In genomic region chr2:100781523-100782375, GRCh38 we compare ENCODE assay signal across 15 cellular contexts. TPM values are rescaled to one million over a fixed set of nuclear protein-coding genes. Genes with fewer than 3 reads are reported as not detected.
DNase-seq lines count a peak whose midpoint lies in the region; ATAC-seq and TF ChIP-seq lines count a peak whose summit lies in the region.
"Had no signal": no experiment of that assay in that cellular context is flagged by ENCODE, and none has a peak within 500 bp of the region (broad histone marks: within the 10 kb centered on the region; RNA-seq: fewer than 3 reads in every experiment).

No MANE protein-coding gene starts in this region.

- BruUV-seq in Caco-2 (replicated peaks; lab: Mats Ljungman, UMichigan) (no TSS peak), Panc1 (replicated peaks; lab: Mats Ljungman, UMichigan) (no TSS peak)

- ATAC-seq in Panc1 (no peak), T-helper 17 cell (no peak)

- no peaks in the 10 kb centered on the region for H4K20me1 ChIP-seq in neural progenitor cell (ENCODE audit: low read depth)

- H3F3A ChIP-seq in neural progenitor cell (ENCODE audit: low read depth): no peaks in the 10 kb centered on the region

- H3K9ac ChIP-seq in neural progenitor cell: no peak overlapping the region

- no peaks in the 10 kb centered on the region for H3K27me3 Mint-ChIP-seq in Caco-2 (ENCODE audit: insufficient read depth, unreplicated experiment)
- H3K27me3 Mint-ChIP-seq in endothelial cell (ENCODE audit: unreplicated experiment): peaks cover 5% of the 10 kb centered on the region
- H3K27me3 Mint-ChIP-seq in neural progenitor cell (ENCODE audit: insufficient read depth, low read depth): peaks cover 4% of the 10 kb centered on the region
- peaks cover 9% of the 10 kb centered on the region for H3K27me3 Mint-ChIP-seq in T-helper 17 cell
- no peaks in the 10 kb centered on the region for H3K27me3 Mint-ChIP-seq in activated T-helper 2 cell treated with anti-CD3 and anti-CD28 coated beads, Interferon-gamma antibody, Interleukin-2, Interleukin-4, amounts not matched to agents 10 μg/mL and 5 μg/mL and 100 μg/mL, durations not matched to agents 14 hours and 24 hours and 36 hours (ENCODE audit: low read depth)
- H3K27me3 Mint-ChIP-seq: CD4-positive, alpha-beta T cell had no signal

- H3K4me1 ChIP-seq in Caco-2: peaks cover 36% of the 10 kb centered on the region
- H3K4me1 ChIP-seq in Panc1 (ENCODE audit: control insufficient read depth, insufficient read depth, low read length): peaks cover 24% of the 10 kb centered on the region
- H3K4me1 ChIP-seq in neural progenitor cell: peaks cover 7% of the 10 kb centered on the region
- H3K4me1 ChIP-seq: SJCRH30 had no signal

- intact Hi-C loops in Caco-2 (cut with micrococcal nuclease; ENCODE audit: unreplicated experiment): no loop called here
- intact Hi-C loops in Panc1 (cut with micrococcal nuclease; ENCODE audit: unreplicated experiment): no loop called here
- intact Hi-C loops in activated T-helper 2 cell treated with anti-CD3 and anti-CD28 coated beads, Interferon-gamma antibody, Interleukin-2, Interleukin-4, amounts not matched to agents 10 μg/mL and 5 μg/mL and 100 μg/mL, durations not matched to agents 14 hours and 24 hours and 36 hours (cut with micrococcal nuclease): no loop called here

- no peaks in the 10 kb centered on the region for H3K27me3 ChIP-seq in Caco-2 (replicated peaks; ENCODE audit: control insufficient read depth, insufficient read depth, low read length)
- no peaks in the 10 kb centered on the region for H3K27me3 ChIP-seq in Panc1 (ENCODE audit: control insufficient read depth, insufficient read depth, low read length)
- H3K27me3 ChIP-seq in neural progenitor cell: no peaks in the 10 kb centered on the region

- DNase-seq in Caco-2: no peak
- no peak for DNase-seq in Panc1 (ENCODE audit: low read depth, low spot score)
- no peak for DNase-seq in endothelial cell (ENCODE audit: low spot score)
- no peak for DNase-seq in neural progenitor cell (ENCODE audit: low spot score)
- DNase-seq in T-helper 17 cell: no peak
- DNase-seq in activated naive CD4-positive, alpha-beta T cell (lab: John Stamatoyannopoulos, UW): no peak
- no peak for DNase-seq in NCI-H526 treated with DMSO at 0.1 percent for 48 hours (lab: John Stamatoyannopoulos, UW)
- no peak for DNase-seq in activated T-helper 2 cell treated with anti-CD3 and anti-CD28 coated beads, Interferon-gamma antibody, Interleukin-2, Interleukin-4, amounts not matched to agents 10 μg/mL and 5 μg/mL and 100 μg/mL, durations not matched to agents 14 hours and 24 hours and 36 hours (ENCODE audit: low spot score)
- DNase-seq: CD4-positive, alpha-beta T cell; Karpas-422; NCI-H1930; NCI-H2171; NCI-H446 treated with DMSO at 0.1 percent for 48 hours; NCI-H774; SJCRH30 had no signal

- H3K27ac Mint-ChIP-seq in Caco-2 (ENCODE audit: unreplicated experiment) (peak overlapping the region; percentile 63), endothelial cell (ENCODE audit: unreplicated experiment) (no peak overlapping the region), neural progenitor cell (peak overlapping the region; percentile 24), T-helper 17 cell (no peak overlapping the region)
- H3K27ac Mint-ChIP-seq in activated T-helper 2 cell treated with anti-CD3 and anti-CD28 coated beads, Interferon-gamma antibody, Interleukin-2, Interleukin-4, amounts not matched to agents 10 μg/mL and 5 μg/mL and 100 μg/mL, durations not matched to agents 14 hours and 24 hours and 36 hours: no peak overlapping the region
- H3K27ac Mint-ChIP-seq: CD4-positive, alpha-beta T cell had no signal

- no peak overlapping the region for H3K4me3 ChIP-seq in Caco-2 (ENCODE audit: low read depth, low read length)
- no peak overlapping the region for H3K4me3 ChIP-seq in Panc1 (ENCODE audit: low read depth in 2 of 2, low read length in 2 of 2)
- no peak overlapping the region for H3K4me3 ChIP-seq in neural progenitor cell
- H3K4me3 ChIP-seq: SJCRH30 had no signal

- H3K4me1 Mint-ChIP-seq in Caco-2 (ENCODE audit: low read depth, unreplicated experiment) (peaks cover 9% of the 10 kb centered on the region), endothelial cell (ENCODE audit: unreplicated experiment) (peaks cover 20% of the 10 kb centered on the region), neural progenitor cell (no peaks in the 10 kb centered on the region), T-helper 17 cell (peaks cover 4% of the 10 kb centered on the region)
- no peaks in the 10 kb centered on the region for H3K4me1 Mint-ChIP-seq in activated T-helper 2 cell treated with anti-CD3 and anti-CD28 coated beads, Interferon-gamma antibody, Interleukin-2, Interleukin-4, amounts not matched to agents 10 μg/mL and 5 μg/mL and 100 μg/mL, durations not matched to agents 14 hours and 24 hours and 36 hours (ENCODE audit: low read depth)

- peak overlapping the region; percentile 27 for H3K4me2 ChIP-seq in neural progenitor cell

- H3K9me3 ChIP-seq in Caco-2 (no peaks in the 10 kb centered on the region), Panc1 (ENCODE audit: control insufficient read depth, insufficient read depth, low read depth, low read length) (no peaks in the 10 kb centered on the region), neural progenitor cell (ENCODE audit: low read depth) (no peaks in the 10 kb centered on the region), T-helper 17 cell (ENCODE audit: control insufficient read depth, low read length, poor library complexity, severe bottlenecking) (no peaks in the 10 kb centered on the region)
- H3K9me3 ChIP-seq: SJCRH30 had no signal

- H3K9me3 Mint-ChIP-seq in Caco-2 (ENCODE audit: unreplicated experiment) (no peaks in the 10 kb centered on the region), endothelial cell (ENCODE audit: unreplicated experiment) (no peaks in the 10 kb centered on the region), neural progenitor cell (peaks cover under 1% of the 10 kb centered on the region)
- no peaks in the 10 kb centered on the region for H3K9me3 Mint-ChIP-seq in activated T-helper 2 cell treated with anti-CD3 and anti-CD28 coated beads, Interferon-gamma antibody, Interleukin-2, Interleukin-4, amounts not matched to agents 10 μg/mL and 5 μg/mL and 100 μg/mL, durations not matched to agents 14 hours and 24 hours and 36 hours
- H3K9me3 Mint-ChIP-seq: CD4-positive, alpha-beta T cell had no signal

- POLR2A ChIA-PET in Caco-2 (lab: Charles Lee) (no interaction called here), Panc1 (lab: Charles Lee) (no interaction called here)

- peak overlapping the region; percentile 67 for H3K27ac ChIP-seq in Panc1 (ENCODE audit: low read length)
- H3K27ac ChIP-seq in neural progenitor cell: no peak overlapping the region
- H3K27ac ChIP-seq: SJCRH30 had no signal

- H2AFZ ChIP-seq in neural progenitor cell (replicated peaks): peak overlapping the region; percentile 94

- H3K36me3 Mint-ChIP-seq in Caco-2 (ENCODE audit: insufficient read depth, unreplicated experiment): no peaks in the 10 kb centered on the region
- H3K36me3 Mint-ChIP-seq in endothelial cell (ENCODE audit: low read depth, unreplicated experiment): no peaks in the 10 kb centered on the region
- no peaks in the 10 kb centered on the region for H3K36me3 Mint-ChIP-seq in neural progenitor cell
- no peaks in the 10 kb centered on the region for H3K36me3 Mint-ChIP-seq in T-helper 17 cell (ENCODE audit: low read depth)
- H3K36me3 Mint-ChIP-seq in activated T-helper 2 cell treated with anti-CD3 and anti-CD28 coated beads, Interferon-gamma antibody, Interleukin-2, Interleukin-4, amounts not matched to agents 10 μg/mL and 5 μg/mL and 100 μg/mL, durations not matched to agents 14 hours and 24 hours and 36 hours (ENCODE audit: low read depth): no peaks in the 10 kb centered on the region

- H3K4me3 Mint-ChIP-seq in Caco-2 (ENCODE audit: unreplicated experiment): no peak overlapping the region
- H3K4me3 Mint-ChIP-seq in endothelial cell (ENCODE audit: unreplicated experiment): peak overlapping the region; percentile 60
- H3K4me3 Mint-ChIP-seq in neural progenitor cell: no peak overlapping the region
- no peak overlapping the region for H3K4me3 Mint-ChIP-seq in T-helper 17 cell
- no peak overlapping the region for H3K4me3 Mint-ChIP-seq in activated T-helper 2 cell treated with anti-CD3 and anti-CD28 coated beads, Interferon-gamma antibody, Interleukin-2, Interleukin-4, amounts not matched to agents 10 μg/mL and 5 μg/mL and 100 μg/mL, durations not matched to agents 14 hours and 24 hours and 36 hours (ENCODE audit: low read depth)
- H3K4me3 Mint-ChIP-seq: CD4-positive, alpha-beta T cell had no signal

- TF ChIP-seq CTCF in Caco-2 (IDR thresholded peaks at IDR 0.05; ENCODE audit: insufficient read depth in 1 of 2, low read depth in 1 of 2, low read length in 1 of 2, severe bottlenecking in 1 of 2, unreplicated experiment in 1 of 2) (no peak), Panc1 (IDR thresholded peaks at IDR 0.05) (no peak), endothelial cell (IDR thresholded peaks at IDR 0.05; ENCODE audit: unreplicated experiment) (no peak), neural progenitor cell (IDR thresholded peaks at IDR 0.05) (no peak)

- no peaks in the 10 kb centered on the region for H3K79me2 ChIP-seq in neural progenitor cell (ENCODE audit: low read depth)

- H3K36me3 ChIP-seq in Caco-2 (ENCODE audit: control insufficient read depth, insufficient read depth, low read length) (no peaks in the 10 kb centered on the region; the same call in 1 of the 2 replicates), Panc1 (ENCODE audit: control insufficient read depth, insufficient read depth, low read length) (no peaks in the 10 kb centered on the region), neural progenitor cell (no peaks in the 10 kb centered on the region)
- H3K36me3 ChIP-seq: SJCRH30 had no signal

- in situ Hi-C loops in Panc1 (cut with HindIII; ENCODE audit: low pct_unique_long_range_greater_than_20kb, low sequenced_read_pairs): no loop called here

- CTCF ChIA-PET in Caco-2 (lab: Charles Lee) (no interaction called here), Panc1 (lab: Charles Lee) (interaction anchor here (0.6 kb wide), 2 partner anchors 111 to 203 kb away, joined by 3 read pairs; no protein-coding TSS in a partner anchor)

RNA-seq across cellular contexts. Expression of gene NPAS2, which starts 38.2 kb away (rescaled TPM):
- total RNA-seq in Caco-2 (2022): 2.8 and 3.6 TPM in 2 replicates
- total RNA-seq in Panc1 (2021; ENCODE audit: unreplicated experiment): 72.8 TPM
- polyA plus RNA-seq in Panc1 (2012; ENCODE audit: insufficient read length): 140 TPM
- 70.1 TPM for total RNA-seq in endothelial cell (ENCODE audit: unreplicated experiment)
- 0.59 and 39.4 TPM in 2 replicates for total RNA-seq in neural progenitor cell (ENCODE audit: low replicate concordance)
- 1 to 10 TPM; 4.6 to 5.9 TPM for total RNA-seq in T-helper 17 cell
- 4.2 and 5.6 TPM in 2 replicates for total RNA-seq in activated T-helper 2 cell treated with anti-CD3 and anti-CD28 coated beads, Interferon-gamma antibody, Interleukin-2, Interleukin-4, amounts not matched to agents 10 μg/mL and 5 μg/mL and 100 μg/mL, durations not matched to agents 14 hours and 24 hours and 36 hours

Comparison
In these comparisons a context has a peak if more than half of its experiments do, and no peak if none do; other contexts are left out.
1. H3K27ac Mint-ChIP-seq: peak in Caco-2 (single experiment) and neural progenitor cell (single experiment); none in endothelial cell (single experiment), T-helper 17 cell (single experiment) and activated T-helper 2 cell treated with anti-CD3 and anti-CD28 coated beads, Interferon-gamma antibody, Interleukin-2, Interleukin-4, amounts not matched to agents 10 μg/mL and 5 μg/mL and 100 μg/mL, durations not matched to agents 14 hours and 24 hours and 36 hours (single experiment).